In genomic region chr3:138687236-138687635, GRCh38 we compare ENCODE assay signal across 10 cellular contexts.
DNase-seq lines count a peak whose midpoint lies in the region; ATAC-seq, FAIRE-seq and TF ChIP-seq lines count a peak whose summit lies in the region.
"Had no signal": no experiment of that assay in that cellular context is flagged by ENCODE, and none has a peak within 500 bp of the region (broad histone marks: within the 10 kb centered on the region; RNA-seq: fewer than 3 reads in every experiment).

No MANE protein-coding gene starts in this region.

- H3K9me3 ChIP-seq in K562 (replicated peaks; ENCODE audit: control insufficient read depth, insufficient read depth, low read depth, low read length), result no peaks in the 10 kb centered on the region

- TF ChIP-seq POLR2A in K562 (conservative IDR thresholded peaks at IDR 0.05), result no peak
- TF ChIP-seq POLR2A in lower leg skin (IDR thresholded peaks at IDR 0.05), result no peak

- peaks cover 3% of the 10 kb centered on the region; the same call in 1 of the 3 replicates for H3K79me2 ChIP-seq in K562 (ENCODE audit: control insufficient read depth, insufficient read depth, low read length)

- TF ChIP-seq CTCF in K562 (IDR thresholded peaks at IDR 0.05 in 2 of 3, conservative IDR thresholded peaks at IDR 0.05 in 1 of 3; ENCODE audit: insufficient read depth in 2 of 3, low read depth in 1 of 3, low read length in 3 of 3), result no peak
- TF ChIP-seq CTCF in lower leg skin (IDR thresholded peaks at IDR 0.05), result no peak

- no TSS peak for BruUV-seq in K562 (replicated peaks; lab: Mats Ljungman, UMichigan)

- in situ Hi-C loops in K562 (cut with MboI), result no loop called here

- no peaks in the 10 kb centered on the region for H3K27me3 ChIP-seq in K562 (ENCODE audit: control insufficient read depth in 2 of 2, insufficient read depth in 2 of 2, low read length in 2 of 2)

- H3K4me2 ChIP-seq in K562 (ENCODE audit: insufficient read depth, low read length), result peak overlapping the region; percentile 26; the same call in 1 of the 2 replicates

- intact Hi-C loops in K562 (cut with micrococcal nuclease), result no loop called here
- intact Hi-C loops in lower leg skin (cut with DNase I; ENCODE audit: low total_unique reads), result no loop called here

- WGBS in K562 (ENCODE audit: insufficient coverage, low coverage, missing lambda C conversion rate), result 61% methylated on average over 1 of the region's 1 CpG
- WGBS in lower leg skin, 2 donors, result 93 to 100% methylated on average over 1 of the region's 1 CpG

- H4K20me1 ChIP-seq in K562 (replicated peaks; ENCODE audit: control insufficient read depth, insufficient read depth, low read length), result no peaks in the 10 kb centered on the region

- H2AFZ ChIP-seq in K562 (ENCODE audit: low read depth, low read length), result no peak overlapping the region

- no peaks in the 10 kb centered on the region for H3K9me1 ChIP-seq in K562 (ENCODE audit: control insufficient read depth, insufficient read depth, low read length)

- FAIRE-seq in K562 (lab: Jason Lieb, UNC), result no peak

- H3K27ac ChIP-seq in K562 (ENCODE audit: extremely low read depth, low read depth, low read length), result peak overlapping the region; percentile 71

- peaks cover 81% of the 10 kb centered on the region for H3K36me3 ChIP-seq in K562 (ENCODE audit: control insufficient read depth, insufficient read depth, low read length)

- no peak for TF ChIP-seq RAD21 in K562 (CRISPR knock-in tag; conservative IDR thresholded peaks at IDR 0.05 in 1 of 2, IDR thresholded peaks at IDR 0.05 in 1 of 2)

- peak overlapping the region in 1 of 2 experiments; percentile 53; a peak in 2 of 4 replicates for H3K9ac ChIP-seq in K562 (ENCODE audit: insufficient read depth in 1 of 2, low read depth in 2 of 2, low read length in 2 of 2)

- POLR2A ChIA-PET in K562 (lab: Yijun Ruan, JAX), result interaction anchor here (1.0 to 1.6 kb wide), 5 partner anchors 8 to 228 kb away, joined by 3 to 11 read pairs (median 3); no protein-coding TSS in a partner anchor

- TF ChIP-seq EP300 in K562 (IDR thresholded peaks at IDR 0.05; ENCODE audit: low read length), result no peak

- ATAC-seq in GM19395 (IDR thresholded peaks at IDR 0.05; ENCODE audit: unreplicated experiment) (peak; percentile 39), HG03108 (IDR thresholded peaks at IDR 0.05; ENCODE audit: unreplicated experiment) (peak; percentile 13), K562 (peak; percentile 10; the same call in 1 of the 3 replicates), HG03025 (IDR thresholded peaks at IDR 0.05; ENCODE audit: low FRiP score, unreplicated experiment) (no peak)

- peaks cover 6 to 31% of the 10 kb centered on the region in 2 experiments; a peak in 4 of 5 replicates for H3K4me1 ChIP-seq in K562 (replicated peaks in 1 of 2; ENCODE audit: control insufficient read depth in 2 of 2, insufficient read depth in 2 of 2, low read length in 2 of 2)

- H3K4me3 ChIP-seq in K562 (no peak overlapping the region), lower leg skin (ENCODE audit: low read depth, poor library complexity, severe bottlenecking) (no peak overlapping the region)

- CTCF ChIA-PET in K562 (lab: Yijun Ruan, JAX; ENCODE audit: low intra/inter-chr PET ratio), result interaction anchor here (0.8 kb wide), 1 partner anchor 228 kb away, joined by 3 read pairs; no protein-coding TSS in a partner anchor

- DNase-seq in AG08395 (ENCODE audit: low spot score) (peak; percentile 18), K562 (ENCODE audit: extremely low read depth in 1 of 4, low spot score in 3 of 4) (no peak), lower leg skin (ENCODE audit: low spot score in 2 of 2) (no peak), T1000 (lab: John Stamatoyannopoulos, UW) (no peak), KG1 (lab: John Stamatoyannopoulos, UW) (no peak)
- DNase-seq: DND-41, NCI-H1417 treated with DMSO at 0.1 percent for 48 hours had no signal

TF ChIP-seq in K562, 482 proteins besides CTCF, POLR2A, EP300 and RAD21 (continues in another document):
- TF ChIP-seq KDM2B (CRISPR knock-in tag; IDR thresholded peaks at IDR 0.05), result no peak
- TF ChIP-seq HDAC1 (IDR thresholded peaks at IDR 0.05), result no peak
- TF ChIP-seq MAZ (CRISPR knock-in tag; conservative IDR thresholded peaks at IDR 0.05 in 1 of 2, IDR thresholded peaks at IDR 0.05 in 1 of 2), result no peak
- TF ChIP-seq ZNF318 (IDR thresholded peaks at IDR 0.05; ENCODE audit: borderline replicate concordance in 1 of 2, low read depth in 1 of 2), result no peak
- no peak for TF ChIP-seq PKNOX1 (IDR thresholded peaks at IDR 0.05)
- TF ChIP-seq ZNF644 (tag; IDR thresholded peaks at IDR 0.05; ENCODE audit: low read depth), result no peak
- no peak for TF ChIP-seq TARDBP (IDR thresholded peaks at IDR 0.05)
- no peak for TF ChIP-seq CHCHD3 (CRISPR knock-in tag; IDR thresholded peaks at IDR 0.05)
- no peak for TF ChIP-seq ZNF589 (CRISPR knock-in tag; IDR thresholded peaks at IDR 0.05; ENCODE audit: low read depth)
- no peak for TF ChIP-seq ARNT (IDR thresholded peaks at IDR 0.05)
- no peak for TF ChIP-seq MYC (IDR thresholded peaks at IDR 0.05; ENCODE audit: low read depth, low read length)
- TF ChIP-seq MYC (CRISPR knock-in tag; IDR thresholded peaks at IDR 0.05; ENCODE audit: borderline replicate concordance, low read depth), result no peak
- TF ChIP-seq SAP30 (IDR thresholded peaks at IDR 0.05; ENCODE audit: borderline replicate concordance, insufficient read depth, low read depth, low read length, poor library complexity, severe bottlenecking), result no peak
- TF ChIP-seq TSC22D4 (tag; IDR thresholded peaks at IDR 0.05), result no peak
- TF ChIP-seq PURB (CRISPR knock-in tag; IDR thresholded peaks at IDR 0.05; ENCODE audit: low read depth), result no peak
- TF ChIP-seq ZBED1 (IDR thresholded peaks at IDR 0.05), result no peak
- TF ChIP-seq CREM (IDR thresholded peaks at IDR 0.05; ENCODE audit: low read depth), result no peak
